1 cellular context compared by ENCODE assay signal in the genomic region with DNA sequence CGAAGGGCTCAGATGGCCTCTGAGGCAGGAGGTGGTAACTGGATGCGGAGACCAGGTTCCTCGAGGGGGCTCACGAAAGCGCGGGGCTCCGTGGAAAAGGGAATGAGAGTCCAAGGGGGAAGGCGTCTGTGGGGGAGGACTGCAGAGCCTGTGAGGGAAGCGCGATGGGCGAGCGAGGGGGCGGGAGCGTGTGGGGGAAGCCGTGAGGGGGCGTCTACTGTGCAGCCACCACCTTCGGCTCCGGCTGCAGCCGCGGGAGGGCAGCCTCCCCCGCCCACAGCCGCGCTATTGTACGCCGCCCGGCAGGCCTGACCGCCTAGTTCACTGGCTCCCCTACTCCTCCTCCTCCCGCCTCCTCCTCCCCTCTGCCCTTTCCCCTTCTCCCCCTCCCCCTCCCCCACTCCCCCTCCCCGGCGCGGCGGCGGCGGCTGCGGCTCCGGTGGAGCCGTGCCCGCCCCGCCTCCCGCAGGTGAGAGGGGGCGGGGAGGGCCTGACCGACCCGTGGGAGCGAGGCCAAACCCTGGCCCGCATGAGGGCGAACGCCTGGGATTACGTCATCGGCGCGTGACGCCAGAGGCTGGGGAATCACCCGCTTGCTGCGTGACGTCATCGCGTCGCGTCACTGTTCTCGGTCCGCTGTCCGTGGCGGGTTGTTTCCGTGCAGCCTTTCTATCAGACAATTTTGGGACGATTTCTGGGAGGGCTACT.
TF ChIP-seq lines count a peak whose summit lies in the region.

A gene (minus strand): TSS at position 294 of the 708 bp plus-strand sequence. CDS start 81,574 bp downstream, outside the sequence.

TF ChIP-seq in K562, 482 proteins besides CTCF, POLR2A, EP300 and RAD21 (continued from another document):
- TF ChIP-seq, protein P1, sequence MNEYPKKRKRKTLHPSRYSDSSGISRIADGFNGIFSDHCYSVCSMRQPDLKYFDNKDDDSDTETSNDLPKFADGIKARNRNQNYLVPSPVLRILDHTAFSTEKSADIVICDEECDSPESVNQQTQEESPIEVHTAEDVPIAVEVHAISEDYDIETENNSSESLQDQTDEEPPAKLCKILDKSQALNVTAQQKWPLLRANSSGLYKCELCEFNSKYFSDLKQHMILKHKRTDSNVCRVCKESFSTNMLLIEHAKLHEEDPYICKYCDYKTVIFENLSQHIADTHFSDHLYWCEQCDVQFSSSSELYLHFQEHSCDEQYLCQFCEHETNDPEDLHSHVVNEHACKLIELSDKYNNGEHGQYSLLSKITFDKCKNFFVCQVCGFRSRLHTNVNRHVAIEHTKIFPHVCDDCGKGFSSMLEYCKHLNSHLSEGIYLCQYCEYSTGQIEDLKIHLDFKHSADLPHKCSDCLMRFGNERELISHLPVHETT (CRISPR knock-in tag; conservative IDR thresholded peaks at IDR 0.05 in 1 of 2, IDR thresholded peaks at IDR 0.05 in 1 of 2) = 0 out of 4 replicates have a peak, but pooled peaks of 1 of the 2 experiments have one; percentile 41
- TF ChIP-seq CC2D1A (IDR thresholded peaks at IDR 0.05) = no peak
